In genomic region chr11:66694056-66694410, GRCh38 we compare ENCODE assay signal across 1 cellular context.
A peak's percentile ranks its signal among the peaks of the same experiment; 100 is the strongest.
TF ChIP-seq lines count a peak whose summit lies in the region.

No MANE protein-coding gene starts in this region.

TF ChIP-seq in HepG2, 621 proteins besides CTCF, POLR2A, EP300 and RAD21:
- 0 out of 2 replicates have a peak, but pooled peaks have one; percentile 0 for TF ChIP-seq HIC2 (CRISPR knock-in tag; IDR thresholded peaks at IDR 0.05; ENCODE audit: low read depth)
- TF ChIP-seq ZNF589 (CRISPR knock-in tag; conservative IDR thresholded peaks at IDR 0.05): no peak
